25 cellular contexts compared by ENCODE assay signal in genomic region chr9:111700776-111701175, GRCh38. TPM values are rescaled to one million over a fixed set of nuclear protein-coding genes. Genes with fewer than 3 reads are reported as not detected.
DNase-seq lines count a peak whose midpoint lies in the region; ATAC-seq, FAIRE-seq and TF ChIP-seq lines count a peak whose summit lies in the region.
"Had no signal": no experiment of that assay in that cellular context is flagged by ENCODE, and none has a peak within 500 bp of the region (broad histone marks: within the 10 kb centered on the region; RNA-seq: fewer than 3 reads in every experiment).

No MANE protein-coding gene starts in this region.

- H4K5ac ChIP-seq in mesendoderm (ENCODE audit: low read length), result no peak overlapping the region

- H3K9ac ChIP-seq in HepG2 (ENCODE audit: insufficient read depth, low read depth, low read length) (no peak overlapping the region), mammary epithelial cell (ENCODE audit: insufficient read depth, low read length) (no peak overlapping the region), mesendoderm (ENCODE audit: low read length) (no peak overlapping the region)

- H3K4me2 ChIP-seq in HepG2 (ENCODE audit: low read depth, low read length) (no peak overlapping the region), mammary epithelial cell (ENCODE audit: insufficient read depth, low read depth, low read length) (no peak overlapping the region), mesendoderm (ENCODE audit: low read length) (no peak overlapping the region)

- no peak overlapping the region for H2BK120ac ChIP-seq in mesendoderm (ENCODE audit: low read depth, low read length)

- H3K9me3 ChIP-seq in HepG2 (ENCODE audit: low read length) (no peaks in the 10 kb centered on the region), mammary epithelial cell (replicated peaks; ENCODE audit: insufficient read depth, low read length) (no peaks in the 10 kb centered on the region)
- H3K9me3 ChIP-seq: lower lobe of right lung, thoracic aorta had no signal

- no peak for TF ChIP-seq EP300 in HepG2 (IDR thresholded peaks at IDR 0.05; ENCODE audit: low read depth in 2 of 2, low read length in 2 of 2)
- no peak for TF ChIP-seq EP300 in HepG2 (CRISPR knock-in tag; IDR thresholded peaks at IDR 0.05; ENCODE audit: borderline replicate concordance)

- in situ Hi-C loops in HepG2 (cut with HindIII; ENCODE audit: extremely low pct_ligation_motif_present, low pct_unique_long_range_greater_than_20kb) (no loop called here), mammary epithelial cell (cut with MboI; ENCODE audit: low sequenced_read_pairs in 2 of 2) (no loop called here)

- no peak overlapping the region for H2AFZ ChIP-seq in HepG2 (ENCODE audit: low read length)
- no peak overlapping the region for H2AFZ ChIP-seq in mammary epithelial cell (ENCODE audit: low read depth, low read length)

- intact Hi-C loops in HepG2 (cut with micrococcal nuclease; ENCODE audit: unreplicated experiment) (no loop called here), mammary epithelial cell (cut with micrococcal nuclease) (no loop called here)

- no peak overlapping the region for H2AK5ac ChIP-seq in mesendoderm (ENCODE audit: low read length)

- no peak overlapping the region for H3K23ac ChIP-seq in mesendoderm (ENCODE audit: low read length)

- no peak overlapping the region for H3K27ac ChIP-seq in HepG2 (ENCODE audit: extremely low read length, insufficient read depth, low read length)
- H3K27ac ChIP-seq in mammary epithelial cell (ENCODE audit: insufficient read depth, low read depth, low read length), result no peak overlapping the region
- no peak overlapping the region for H3K27ac ChIP-seq in mesendoderm (ENCODE audit: low read depth, low read length)
- H3K27ac ChIP-seq: 22Rv1, lower lobe of right lung, thoracic aorta had no signal

- 32% methylated on average over 1 of the region's 1 CpG for WGBS in HepG2 (ENCODE audit: low lambda C conversion rate)
- WGBS in mammary epithelial cell (ENCODE audit: low coverage, missing lambda C conversion rate), result 92% methylated on average over 1 of the region's 1 CpG
- WGBS in mesendoderm (ENCODE audit: extremely low coverage, insufficient coverage, low lambda C conversion rate), result no CpG with 5 or more reads among the region's 1 CpG

- H2BK5ac ChIP-seq in mesendoderm (ENCODE audit: low read length), result no peak overlapping the region

- no peak overlapping the region for H3K18ac ChIP-seq in mesendoderm (ENCODE audit: low read length)

- H3K27me3 ChIP-seq in HepG2 (ENCODE audit: control insufficient read depth in 1 of 2, insufficient read depth in 2 of 2, low read length in 2 of 2) (no peaks in the 10 kb centered on the region), mammary epithelial cell (ENCODE audit: insufficient read depth, low read length) (no peaks in the 10 kb centered on the region), mesendoderm (ENCODE audit: insufficient read depth, low read length, poor library complexity) (no peaks in the 10 kb centered on the region)
- H3K27me3 ChIP-seq: spleen had no signal

- TF ChIP-seq RAD21 in HepG2 (CRISPR knock-in tag; IDR thresholded peaks at IDR 0.05), result no peak

- peak; percentile 10 for FAIRE-seq in colon (lab: Jason Lieb, UNC)
- FAIRE-seq in HepG2 (lab: Jason Lieb, UNC), result no peak
- FAIRE-seq: GM12891, HTR-8/SVneo had no signal

- BruUV-seq in HepG2 (replicated peaks; lab: Mats Ljungman, UMichigan), result no TSS peak
- no TSS peak for BruUV-seq in mammary epithelial cell (replicated peaks; lab: Mats Ljungman, UMichigan)

- no peak for TF ChIP-seq CTCF in HepG2 (CRISPR knock-in tag; IDR thresholded peaks at IDR 0.05)
- no peak for TF ChIP-seq CTCF in mammary epithelial cell (conservative IDR thresholded peaks at IDR 0.05 in 1 of 2, IDR thresholded peaks at IDR 0.05 in 1 of 2; ENCODE audit: extremely low read depth in 1 of 2, insufficient read depth in 1 of 2, low read depth in 1 of 2, low read length in 2 of 2)

- no peak overlapping the region for H3K56ac ChIP-seq in mesendoderm (ENCODE audit: low read length)

- no peak overlapping the region for H3K4ac ChIP-seq in mesendoderm (ENCODE audit: low read depth, low read length)

- H3K36me3 ChIP-seq in HepG2 (replicated peaks in 1 of 2; ENCODE audit: control insufficient read depth in 1 of 2, insufficient read depth in 2 of 2, low read length in 2 of 2) (no peaks in the 10 kb centered on the region), mammary epithelial cell (ENCODE audit: insufficient read depth, low read length) (no peaks in the 10 kb centered on the region), mesendoderm (ENCODE audit: control insufficient read depth, insufficient read depth, low read length) (no peaks in the 10 kb centered on the region)
- H3K36me3 ChIP-seq: lower lobe of right lung, spleen, thoracic aorta had no signal

- DNase-seq in NOMO-1 (lab: John Stamatoyannopoulos, UW; ENCODE audit: unreplicated experiment in 2 of 2) (peak; percentile 1 to 35), NOMO-1 treated with dmso at 0.1 percent for 144 hours (lab: John Stamatoyannopoulos, UW; ENCODE audit: unreplicated experiment) (no peak), HepG2 (ENCODE audit: low spot score) (no peak), mammary epithelial cell (no peak), mesendoderm (no peak)
- DNase-seq in activated CD8-positive, alpha-beta memory T cell treated with anti-CD3 and anti-CD28 coated beads, Interleukin-2, amount 50 U/mL, for 48 hours, result no peak
- DNase-seq: activated naive CD8-positive, alpha-beta T cell treated with anti-CD3 and anti-CD28 coated beads, Interleukin-2, amount 10 ng/mL, durations not matched to agents 7 days and 5 days; CD8-positive, alpha-beta memory T cell; DMS79; lower lobe of right lung; NCI-H1105; NCI-H2029 treated with DMSO at 0.1 percent for 48 hours; NCI-H345; nucleus accumbens; SIG-M5; spleen; stimulated activated CD4-positive, alpha-beta T cell treated with anti-CD3 and anti-CD28 coated beads, Interleukin-4, amount 100 ng/mL, for 1 hour; stimulated activated naive CD4-positive, alpha-beta T cell treated with Interleukin-2 at 50 U/mL for 16 hours; T-helper 17 cell had no signal

- dilution Hi-C loops in mammary epithelial cell (cut with HindIII; ENCODE audit: low sequenced_read_pairs), result no loop called here

- no peaks in the 10 kb centered on the region for H3K79me1 ChIP-seq in mesendoderm (ENCODE audit: low read length)

- no peak overlapping the region for H4K8ac ChIP-seq in mesendoderm (ENCODE audit: low read depth, low read length)

- CTCF ChIA-PET in HepG2 (lab: Yijun Ruan, JAX; ENCODE audit: low intra/inter-chr PET ratio, low total read pairs) (no interaction called here), mammary epithelial cell (lab: Charles Lee; ENCODE audit: low non-redundant PET) (no interaction called here)

- POLR2A ChIA-PET in HepG2 (lab: Yijun Ruan, JAX), result no interaction called here

- no peak for TF ChIP-seq POLR2A in HepG2 (IDR thresholded peaks at IDR 0.05; ENCODE audit: insufficient read depth in 1 of 2, low read depth in 2 of 2, low read length in 2 of 2)

- no peak for ATAC-seq in HepG2
- ATAC-seq in HG03175 (IDR thresholded peaks at IDR 0.05; ENCODE audit: unreplicated experiment), result no peak
- ATAC-seq: lower lobe of right lung, T-helper 17 cell had no signal

- no peak overlapping the region for H3K4me3 ChIP-seq in HepG2 (replicated peaks in 1 of 3; ENCODE audit: insufficient read depth in 1 of 3, low read depth in 2 of 3, low read length in 3 of 3)
- no peak overlapping the region for H3K4me3 ChIP-seq in mammary epithelial cell (replicated peaks in 1 of 3; ENCODE audit: insufficient read depth in 1 of 3, low read depth in 2 of 3, low read length in 3 of 3)
- no peak overlapping the region for H3K4me3 ChIP-seq in mesendoderm (ENCODE audit: low read length)
- H3K4me3 ChIP-seq: lower lobe of right lung, spleen, thoracic aorta had no signal

- no peaks in the 10 kb centered on the region for H4K20me1 ChIP-seq in HepG2 (ENCODE audit: insufficient read depth, low read length)
- H4K20me1 ChIP-seq in mammary epithelial cell (ENCODE audit: insufficient read depth, low read length), result no peaks in the 10 kb centered on the region

- H3K79me2 ChIP-seq in HepG2 (ENCODE audit: insufficient read depth, low read length) (no peaks in the 10 kb centered on the region), mammary epithelial cell (ENCODE audit: insufficient read depth, low read length) (no peaks in the 10 kb centered on the region), mesendoderm (ENCODE audit: control insufficient read depth, insufficient read depth, low read length) (no peaks in the 10 kb centered on the region)

- no peak overlapping the region for H2BK15ac ChIP-seq in mesendoderm (replicated peaks; ENCODE audit: low read depth)

- H3K4me1 ChIP-seq in HepG2 (ENCODE audit: insufficient read depth, low read length) (peaks cover 9% of the 10 kb centered on the region), mammary epithelial cell (ENCODE audit: insufficient read depth, low read length) (no peaks in the 10 kb centered on the region), mesendoderm (ENCODE audit: control insufficient read depth, low read depth, low read length) (no peaks in the 10 kb centered on the region)

RNA-seq across cellular contexts. Expression of gene GNG10, which starts 39.4 kb away (rescaled TPM):
- total RNA-seq in HepG2 (2016; rRNA removed; fragmentation: Illumina TruSeq; extraction: Trizol), result 29.8 and 45.0 TPM in 2 replicates
- 36.2 and 49.1 TPM in 2 replicates for total RNA-seq in HepG2 (2016; cell fraction: cytosol; rRNA removed; fragmentation: Illumina TruSeq; extraction: Trizol; ENCODE audit: low read depth)
- 32.9 and 43.3 TPM in 2 replicates for total RNA-seq in HepG2 (2016; cell fraction: insoluble cytoplasmic fraction; rRNA removed; fragmentation: Illumina TruSeq; extraction: Trizol)
- total RNA-seq in HepG2 (2016; cell fraction: membrane; rRNA removed; fragmentation: Illumina TruSeq; extraction: Trizol), result 68.2 and 69.9 TPM in 2 replicates
- total RNA-seq in HepG2 (2016; cell fraction: nucleus; rRNA removed; fragmentation: Illumina TruSeq; extraction: Trizol), result 14.3 and 15.8 TPM in 2 replicates
- 29.8 and 32.4 TPM in 2 replicates for polyA plus RNA-seq in HepG2 (2011; rRNA removed)
- 23.4 and 29.9 TPM in 2 replicates for polyA plus RNA-seq in HepG2 (2011; cell fraction: cytosol; rRNA removed)
- polyA plus RNA-seq in HepG2 (2011; cell fraction: nucleus; rRNA removed), result 4.6 and 7.7 TPM in 2 replicates
- 23.6 and 24.8 TPM in 2 replicates for polyA plus RNA-seq in HepG2 (2012)
- 74.7 and 106 TPM in 2 replicates for polyA plus RNA-seq in HepG2 (2016; cell fraction: cytosol; fragmentation: Illumina TruSeq; extraction: Trizol; ENCODE audit: low read depth)
- 66.2 and 74.2 TPM in 2 replicates for polyA plus RNA-seq in HepG2 (2016; cell fraction: insoluble cytoplasmic fraction; fragmentation: Illumina TruSeq; extraction: Trizol; ENCODE audit: low read depth)
- 103 and 108 TPM in 2 replicates for polyA plus RNA-seq in HepG2 (2016; cell fraction: membrane; fragmentation: Illumina TruSeq; extraction: Trizol; ENCODE audit: low read depth)
- 32.3 and 39.9 TPM in 2 replicates for polyA plus RNA-seq in HepG2 (2016; cell fraction: nucleus; fragmentation: Illumina TruSeq; extraction: Trizol; ENCODE audit: insufficient read depth, low read depth)
- 5.4 and 7.5 TPM in 2 replicates for polyA minus RNA-seq in HepG2 (2011; rRNA and poly(A)+ RNA removed; ENCODE audit: low replicate concordance)
- polyA minus RNA-seq in HepG2 (2011; cell fraction: cytosol; rRNA and poly(A)+ RNA removed), result 4.7 and 5.0 TPM in 2 replicates
- polyA minus RNA-seq in HepG2 (2011; cell fraction: nucleus; rRNA and poly(A)+ RNA removed), result 5.4 and 5.7 TPM in 2 replicates
- total RNA-seq in mammary epithelial cell, result 10 to 100 TPM; 51.7 to 70.3 TPM
- polyA plus RNA-seq in mammary epithelial cell, result 58.8 TPM
- 33.7 TPM for polyA minus RNA-seq in mammary epithelial cell
- polyA plus RNA-seq in mesendoderm (2013, experiment 1 of 2), result 43.5 TPM
- 45.6 TPM for polyA plus RNA-seq in mesendoderm (2013, experiment 2 of 2)

Comparison
In these comparisons a context has a peak if more than half of its experiments do, and no peak if none do; other contexts are left out.
1. DNase-seq: peak in NOMO-1 (2 of 2); none in NOMO-1 treated with dmso at 0.1 percent for 144 hours (single experiment), HepG2 (single experiment), mammary epithelial cell (single experiment), activated CD8-positive, alpha-beta memory T cell treated with anti-CD3 and anti-CD28 coated beads, Interleukin-2, amount 50 U/mL, for 48 hours (single experiment) and mesendoderm (single experiment).